Comparison of ENCODE assay signal across 2 cellular contexts in the genomic region with DNA sequence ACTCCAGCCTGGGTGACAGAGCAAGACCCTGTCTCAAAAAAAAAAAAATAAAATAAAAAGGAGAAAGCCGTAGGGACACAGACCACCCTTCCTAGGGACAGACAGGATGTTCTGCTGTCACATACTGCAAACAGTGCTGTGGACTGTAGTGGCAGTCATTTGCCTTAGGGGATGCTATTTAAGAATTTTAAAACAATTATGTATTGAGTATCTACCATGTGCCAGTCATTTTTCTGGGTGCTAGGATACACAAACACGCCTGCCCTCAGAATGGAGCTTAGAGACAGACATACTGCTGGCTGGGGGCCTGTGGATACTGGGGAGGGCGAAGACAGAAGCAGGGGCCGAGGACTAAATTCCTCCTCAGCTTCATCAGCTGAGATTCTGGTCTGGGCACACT.
TF ChIP-seq lines count a peak whose summit lies in the region.

No MANE protein-coding gene starts in this region.

TF ChIP-seq in SK-N-SH, 30 proteins besides CTCF, POLR2A, EP300 and RAD21:
- TF ChIP-seq USF2 (IDR thresholded peaks at IDR 0.05; ENCODE audit: borderline replicate concordance, low read depth, low read length) (no peak), POLR2AphosphoS5 (IDR thresholded peaks at IDR 0.05; ENCODE audit: low read depth, low read length) (no peak)

TF ChIP-seq in SK-N-SH treated with all-trans-retinoic acid at 6 μM for 48 hours, 23 proteins besides CTCF, POLR2A, EP300 and RAD21:
- no peak for TF ChIP-seq SNAI2 (CRISPR knock-in tag; IDR thresholded peaks at IDR 0.05)
- TF ChIP-seq TCF4 (CRISPR knock-in tag; IDR thresholded peaks at IDR 0.05; ENCODE audit: borderline replicate concordance): no peak
- TF ChIP-seq ZFP30 (CRISPR knock-in tag; IDR thresholded peaks at IDR 0.05): no peak
- TF ChIP-seq, protein P1, sequence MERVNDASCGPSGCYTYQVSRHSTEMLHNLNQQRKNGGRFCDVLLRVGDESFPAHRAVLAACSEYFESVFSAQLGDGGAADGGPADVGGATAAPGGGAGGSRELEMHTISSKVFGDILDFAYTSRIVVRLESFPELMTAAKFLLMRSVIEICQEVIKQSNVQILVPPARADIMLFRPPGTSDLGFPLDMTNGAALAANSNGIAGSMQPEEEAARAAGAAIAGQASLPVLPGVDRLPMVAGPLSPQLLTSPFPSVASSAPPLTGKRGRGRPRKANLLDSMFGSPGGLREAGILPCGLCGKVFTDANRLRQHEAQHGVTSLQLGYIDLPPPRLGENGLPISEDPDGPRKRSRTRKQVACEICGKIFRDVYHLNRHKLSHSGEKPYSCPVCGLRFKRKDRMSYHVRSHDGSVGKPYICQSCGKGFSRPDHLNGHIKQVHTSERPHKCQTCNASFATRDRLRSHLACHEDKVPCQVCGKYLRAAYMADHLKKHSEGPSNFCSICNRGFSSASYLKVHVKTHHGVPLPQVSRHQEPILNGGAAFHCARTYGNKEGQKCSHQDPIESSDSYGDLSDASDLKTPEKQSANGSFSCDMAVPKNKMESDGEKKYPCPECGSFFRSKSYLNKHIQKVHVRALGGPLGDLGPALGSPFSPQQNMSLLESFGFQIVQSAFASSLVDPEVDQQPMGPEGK (CRISPR knock-in tag; IDR thresholded peaks at IDR 0.05; ENCODE audit: borderline replicate concordance): no peak
